Comparison of ENCODE assay signal across 22 cellular contexts in genomic region chr2:119794237-119794636, GRCh38.
"Had no signal": no experiment of that assay in that cellular context is flagged by ENCODE, and none has a peak within 500 bp of the region (broad histone marks: within the 10 kb centered on the region; RNA-seq: fewer than 3 reads in every experiment).

No MANE protein-coding gene starts in this region.

- H3K27ac ChIP-seq: ascending aorta, body of pancreas, SJSA1 had no signal

- H3K27me3 ChIP-seq: ascending aorta, body of pancreas, SJSA1 had no signal

- H3K4me3 ChIP-seq: ascending aorta, body of pancreas, SJSA1 had no signal

- H3K4me1 ChIP-seq: ascending aorta, body of pancreas, SJSA1 had no signal

- DNase-seq: activated CD4-positive, alpha-beta T cell treated with anti-CD3 and anti-CD28 coated beads for 48 hours; activated CD4-positive, alpha-beta T cell treated with anti-CD3 and anti-CD28 coated beads, Interleukin-2, amount 50 U/mL, for 4 hours; activated CD4-positive, CD25-positive, alpha-beta regulatory T cell treated with anti-CD3 and anti-CD28 coated beads, Interleukin-2, amount 50 U/mL, for 72 hours; activated CD8-positive, alpha-beta T cell treated with anti-CD3 and anti-CD28 coated beads, Interleukin-2, amount 10 ng/mL, durations not matched to agents 7 days and 5 days; activated effector memory CD4-positive, alpha-beta T cell treated with Interleukin-2 at 50 U/mL for 16 hours; activated naive CD4-positive, alpha-beta T cell; activated T-cell treated with anti-CD3 and anti-CD28 coated beads, Interleukin-2, amount 50 U/mL, for 24 hours; body of pancreas; MM.1S; NCI-H1105; NCI-H1436 treated with DMSO at 0.1 percent for 48 hours; NCI-H187; NCI-H2081; NCI-H510A treated with DMSO at 0.1 percent for 48 hours; NCI-H69; NK-92 treated with Interleukin-12 subunit alpha and Interleukin-12 subunit beta, amount 100 ng/mL, for 24 hours; OCI-M1; RPMI8226; SHP77 had no signal

- ATAC-seq: activated CD8-positive, alpha-beta T cell treated with anti-CD3 and anti-CD28 coated beads, Interleukin-2, amount 10 ng/mL, durations not matched to agents 7 days and 5 days; body of pancreas; Panc1 had no signal

- H3K36me3 ChIP-seq: SJSA1 had no signal

- H3K9me3 ChIP-seq: SJSA1 had no signal
